In the genomic region with DNA sequence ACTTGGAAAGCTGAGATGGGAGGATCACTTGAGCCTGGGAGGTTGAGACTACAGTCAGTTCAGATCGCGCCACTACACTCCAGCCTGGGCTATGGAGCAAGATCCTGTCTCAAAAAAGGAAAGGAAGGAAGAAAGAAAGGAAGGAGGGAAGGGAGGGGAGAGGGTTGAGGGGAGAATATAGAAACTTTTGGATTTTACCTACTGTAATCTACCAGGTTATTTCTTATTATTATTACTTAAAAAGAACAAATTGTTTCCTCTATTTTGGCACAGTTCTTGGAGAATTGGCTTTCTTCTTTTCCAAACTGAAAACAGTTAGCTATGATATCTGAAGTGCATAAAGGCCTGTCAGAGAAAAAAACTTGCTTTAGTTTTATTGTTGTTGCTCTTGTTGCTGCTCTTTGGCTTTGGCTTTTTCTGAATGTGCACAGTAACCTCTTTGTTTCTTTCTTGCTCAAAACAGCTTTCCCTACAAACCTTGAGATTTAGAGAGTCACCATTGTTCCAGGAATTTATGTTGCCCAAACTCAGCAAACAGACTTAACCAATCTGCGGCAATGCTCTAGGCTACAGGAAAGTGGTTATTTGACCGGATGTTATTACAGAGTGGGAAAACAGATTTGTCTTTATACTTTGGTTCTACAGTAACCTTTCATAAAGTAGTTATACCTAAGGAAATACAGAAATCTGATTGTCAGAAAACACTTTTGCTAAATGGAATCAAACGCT, we compare ENCODE assay signal across 16 cellular contexts.
"Had no signal": no experiment of that assay in that cellular context is flagged by ENCODE, and none has a peak within 500 bp of the region (broad histone marks: within the 10 kb centered on the region; RNA-seq: fewer than 3 reads in every experiment).

No MANE protein-coding gene starts in this region.

- H3K36me3 ChIP-seq: esophagus muscularis mucosa, left ventricle myocardium inferior, pancreas, tibial artery had no signal

- H3K4me3 ChIP-seq: dorsolateral prefrontal cortex, esophagus muscularis mucosa, left ventricle myocardium inferior, pancreas, tibial artery had no signal

- H3K4me1 Mint-ChIP-seq: activated T-helper 17 cell treated with anti-CD3 and anti-CD28 coated beads, Interleukin-2, amount 50 U/mL, for 72 hours; endodermal cell; nephron progenitor cell; stimulated activated memory B cell treated with anti-CD40 and anti-IgM and Interleukin-4, amounts not matched to agents 10 μg/mL and 1 μg/mL and 100 μg/mL, for 72 hours had no signal

- H3K27ac Mint-ChIP-seq: activated T-helper 17 cell treated with anti-CD3 and anti-CD28 coated beads, Interleukin-2, amount 50 U/mL, for 72 hours; endodermal cell; nephron progenitor cell; stimulated activated memory B cell treated with anti-CD40 and anti-IgM and Interleukin-4, amounts not matched to agents 10 μg/mL and 1 μg/mL and 100 μg/mL, for 72 hours had no signal

- H3K36me3 Mint-ChIP-seq: stimulated activated memory B cell treated with anti-CD40 and anti-IgM and Interleukin-4, amounts not matched to agents 10 μg/mL and 1 μg/mL and 100 μg/mL, for 72 hours had no signal

- H3K4me1 ChIP-seq: esophagus muscularis mucosa, left ventricle myocardium inferior, tibial artery had no signal

- H3K27me3 ChIP-seq: dorsolateral prefrontal cortex, esophagus muscularis mucosa, pancreas, tibial artery had no signal

- H3K9me3 ChIP-seq: esophagus muscularis mucosa, pancreas, tibial artery had no signal

- H3K27me3 Mint-ChIP-seq: activated T-helper 17 cell treated with anti-CD3 and anti-CD28 coated beads, Interleukin-2, amount 50 U/mL, for 72 hours; stimulated activated memory B cell treated with anti-CD40 and anti-IgM and Interleukin-4, amounts not matched to agents 10 μg/mL and 1 μg/mL and 100 μg/mL, for 72 hours had no signal

- H3K4me3 Mint-ChIP-seq: activated T-helper 17 cell treated with anti-CD3 and anti-CD28 coated beads, Interleukin-2, amount 50 U/mL, for 72 hours; endodermal cell; nephron progenitor cell; stimulated activated memory B cell treated with anti-CD40 and anti-IgM and Interleukin-4, amounts not matched to agents 10 μg/mL and 1 μg/mL and 100 μg/mL, for 72 hours had no signal

- DNase-seq: activated CD4-positive, alpha-beta T cell treated with anti-CD3 and anti-CD28 coated beads, Interleukin-2, amount 50 U/mL, for 48 hours; activated naive CD4-positive, alpha-beta T cell treated with Interleukin-2 at 50 U/mL for 16 hours; aorta; dorsolateral prefrontal cortex; endodermal cell; glutamatergic neuron; left ventricle myocardium inferior; mesenchymal stem cell; nephron progenitor cell; pancreas; stimulated activated CD4-positive, alpha-beta T cell treated with anti-CD3 and anti-CD28 coated beads, Interleukin-2, amount 100 ng/mL, for 48 hours; T-helper 1 cell; tibial artery had no signal

- ATAC-seq: activated T-helper 17 cell treated with anti-CD3 and anti-CD28 coated beads, Interleukin-2, amount 50 U/mL, for 72 hours; stimulated activated memory B cell treated with anti-CD40 and anti-IgM and Interleukin-4, amounts not matched to agents 10 μg/mL and 1 μg/mL and 100 μg/mL, for 72 hours had no signal
